Comparison of ENCODE assay signal across 11 cellular contexts in the genomic region with DNA sequence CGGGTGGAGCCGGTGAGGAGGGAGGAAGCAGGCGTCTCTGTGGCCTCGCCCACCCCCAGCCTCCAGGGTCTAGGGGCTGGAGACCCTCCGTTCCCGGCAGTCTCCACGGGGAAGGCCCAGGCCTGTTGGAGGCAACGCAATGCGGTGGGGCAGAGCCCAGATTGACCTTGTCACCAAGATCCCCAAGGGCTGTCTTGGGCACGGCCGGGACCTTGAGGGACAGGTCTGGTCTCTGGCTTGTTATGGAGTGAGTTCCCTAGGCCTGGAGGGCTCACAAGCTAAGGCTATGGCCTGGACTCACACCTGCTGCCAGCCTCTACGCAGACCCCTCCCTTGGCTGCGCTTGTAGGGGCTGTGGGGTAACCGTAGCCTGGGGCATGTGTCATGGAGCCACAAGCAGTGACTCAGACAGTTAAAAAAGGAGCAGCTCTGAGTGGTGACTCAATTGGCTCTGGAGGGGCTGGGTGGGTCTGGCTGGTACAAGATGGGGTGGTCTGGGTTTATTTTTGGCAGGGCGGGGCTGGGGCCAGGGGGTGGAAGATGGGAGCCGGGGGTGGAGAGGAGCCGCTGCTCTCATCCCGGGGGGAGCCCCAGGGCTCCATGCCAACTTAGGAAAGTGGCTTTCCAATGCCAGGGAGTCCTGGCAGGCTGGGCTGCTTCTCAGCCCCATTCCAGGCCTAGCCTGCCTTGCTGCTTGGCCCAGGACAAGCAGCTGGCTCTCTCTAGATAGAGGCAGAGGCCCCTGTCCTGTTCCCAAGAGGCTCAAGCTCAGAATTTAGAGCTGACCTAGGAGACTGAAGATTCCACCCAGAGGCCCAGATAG. TPM values are rescaled to one million over a fixed set of nuclear protein-coding genes. Genes with fewer than 3 reads are reported as not detected.
DNase-seq lines count a peak whose midpoint lies in the region; ATAC-seq, FAIRE-seq and TF ChIP-seq lines count a peak whose summit lies in the region.
"Not testable (repeated sequence)": the region's sequence is repeated elsewhere in the genome, so short reads cannot be mapped to it uniquely, and the experiment has no call there.
"Had no signal": no experiment of that assay in that cellular context is flagged by ENCODE, and none has a peak within 500 bp of the region (broad histone marks: within the 10 kb centered on the region; RNA-seq: fewer than 3 reads in every experiment).

No MANE protein-coding gene starts in this region.

- H2AK5ac ChIP-seq in mesenchymal stem cell (ENCODE audit: low read length, severe bottlenecking): not testable (repeated sequence)

- H3K36me3 Mint-ChIP-seq in astrocyte (ENCODE audit: low read depth, unreplicated experiment): not testable (repeated sequence)

- H4K20me1 ChIP-seq in astrocyte (ENCODE audit: insufficient read depth, low read length): peaks cover 29% of the 10 kb centered on the region

- not testable (repeated sequence) for DNase-seq in A549 (ENCODE audit: low read depth in 1 of 2, low spot score in 1 of 2); SJCRH30; astrocyte (ENCODE audit: low read depth); foreskin keratinocyte; mesenchymal stem cell; gastrocnemius medialis; suprapubic skin (ENCODE audit: low spot score in 2 of 2)
- peak; percentile 25 for DNase-seq in M059J (ENCODE audit: low read depth)

- H3K9ac ChIP-seq in astrocyte (ENCODE audit: low read length) (peak overlapping the region; percentile 60), mesenchymal stem cell (ENCODE audit: low read length) (peak overlapping the region; percentile 51)

- FAIRE-seq in A549 (lab: Jason Lieb, UNC) (peak; percentile 79), astrocyte (lab: Jason Lieb, UNC) (peak; percentile 97)

- H3K9me3 ChIP-seq in A549; SJCRH30 (replicated peaks); astrocyte (ENCODE audit: insufficient read depth, low read depth, low read length); mesenchymal stem cell (ENCODE audit: control insufficient read depth, low read length); gastrocnemius medialis; suprapubic skin: not testable (repeated sequence)

- CTCF ChIA-PET in A549 (lab: Yijun Ruan, JAX): interaction anchor here (1.7 kb wide), 1 partner anchor 98 kb away, joined by 6 read pairs; no protein-coding TSS in a partner anchor

- H2BK15ac ChIP-seq in mesenchymal stem cell (ENCODE audit: low read depth, poor library complexity, severe bottlenecking): peak overlapping the region; percentile 68

- H3K79me1 ChIP-seq in mesenchymal stem cell (replicated peaks; ENCODE audit: low read length, poor library complexity, severe bottlenecking): not testable (repeated sequence)

- peaks cover 43% of the 10 kb centered on the region for H3K79me2 ChIP-seq in astrocyte (ENCODE audit: insufficient read depth, low read length)

- not testable (repeated sequence) for H4K8ac ChIP-seq in mesenchymal stem cell (ENCODE audit: low read length)

- POLR2A ChIA-PET in A549 (lab: Yijun Ruan, JAX): not testable (repeated sequence)

- ATAC-seq in A549 (peak; percentile 36 to 58; a peak in 3 of 6 replicates), foreskin keratinocyte (peak; percentile 74), gastrocnemius medialis (peak; percentile 87 to 92)

- not testable (repeated sequence) for H2BK120ac ChIP-seq in mesenchymal stem cell (ENCODE audit: low read depth, low read length)

- not testable (repeated sequence) for H3K27me3 ChIP-seq in SJCRH30; astrocyte (ENCODE audit: insufficient read depth, low read length); foreskin keratinocyte; mesenchymal stem cell (ENCODE audit: control insufficient read depth in 1 of 2, insufficient read depth in 1 of 2, low read length in 2 of 2); gastrocnemius medialis; suprapubic skin

- peak overlapping the region in 1 of 2 experiments; percentile 42 for H3K4ac ChIP-seq in mesenchymal stem cell (ENCODE audit: low read depth in 1 of 2, low read length in 2 of 2)

- not testable (repeated sequence) for H2BK12ac ChIP-seq in mesenchymal stem cell (ENCODE audit: low read length in 2 of 2)

- intact Hi-C loops in gastrocnemius medialis (cut with DNase I; ENCODE audit: low total_unique reads): not testable (repeated sequence)

- H3K27ac ChIP-seq in A549: peak overlapping the region in 1 of 2 experiments; percentile 77; a peak in 3 of 6 replicates
- H3K27ac ChIP-seq in SJCRH30: peak overlapping the region; percentile 36; the same call in 1 of the 2 replicates
- peak overlapping the region; percentile 58 for H3K27ac ChIP-seq in astrocyte (ENCODE audit: low read depth, low read length)
- peak overlapping the region; percentile 60 for H3K27ac ChIP-seq in foreskin keratinocyte
- H3K27ac ChIP-seq in mesenchymal stem cell (ENCODE audit: low read length, poor library complexity, severe bottlenecking): not testable (repeated sequence)
- H3K27ac ChIP-seq in gastrocnemius medialis: peak overlapping the region; percentile 81 to 94 (median 88)
- H3K27ac ChIP-seq in suprapubic skin: peak overlapping the region; percentile 76

- H3K9me3 Mint-ChIP-seq in astrocyte (ENCODE audit: unreplicated experiment): not testable (repeated sequence)

- not testable (repeated sequence) for H3K4me3 ChIP-seq in A549; SJCRH30; astrocyte (ENCODE audit: insufficient read depth, low read depth, low read length); mesenchymal stem cell (ENCODE audit: insufficient read depth in 1 of 2, low read depth in 1 of 2, low read length in 2 of 2); gastrocnemius medialis; suprapubic skin

- not testable (repeated sequence) for H4K91ac ChIP-seq in mesenchymal stem cell (ENCODE audit: low read length)

- not testable (repeated sequence) for TF ChIP-seq CTCF in A549 (IDR thresholded peaks at IDR 0.05); astrocyte (IDR thresholded peaks at IDR 0.05; ENCODE audit: insufficient read depth, low read depth, low read length); foreskin keratinocyte (conservative IDR thresholded peaks at IDR 0.05); gastrocnemius medialis (IDR thresholded peaks at IDR 0.05 in 4 of 5, conservative IDR thresholded peaks at IDR 0.05 in 1 of 5); suprapubic skin (IDR thresholded peaks at IDR 0.05)

- not testable (repeated sequence) for H3K27ac Mint-ChIP-seq in astrocyte (ENCODE audit: unreplicated experiment)

- peak overlapping the region; percentile 19 to 32 for H3K18ac ChIP-seq in mesenchymal stem cell (ENCODE audit: low read depth in 1 of 2, low read length in 2 of 2)

- in situ Hi-C loops in gastrocnemius medialis (cut with MboI; ENCODE audit: low sequenced_read_pairs in 4 of 4): not testable (repeated sequence)

- TF ChIP-seq EP300 in A549 (IDR thresholded peaks at IDR 0.05); suprapubic skin (IDR thresholded peaks at IDR 0.05): not testable (repeated sequence)

- H3K4me1 Mint-ChIP-seq in astrocyte (ENCODE audit: low read depth, unreplicated experiment): peaks cover 27% of the 10 kb centered on the region

- H3K27me3 Mint-ChIP-seq in astrocyte (ENCODE audit: low read depth, unreplicated experiment): not testable (repeated sequence)

- not testable (repeated sequence) for H3K4me1 ChIP-seq in A549, foreskin keratinocyte
- H3K4me1 ChIP-seq in SJCRH30 (peaks cover 15% of the 10 kb centered on the region), astrocyte (ENCODE audit: insufficient read depth, low read length) (peaks cover 36% of the 10 kb centered on the region), mesenchymal stem cell (ENCODE audit: control insufficient read depth, insufficient read depth, low read depth, low read length) (peaks cover 24% of the 10 kb centered on the region), gastrocnemius medialis (peaks cover 10 to 31% of the 10 kb centered on the region in 2 donors), suprapubic skin (peaks cover 63% of the 10 kb centered on the region)

- WGBS in A549 (ENCODE audit: missing lambda C conversion rate): 53% methylated on average over 7 of the region's 18 CpGs
- no CpG with 5 or more reads among the region's 18 CpGs for WGBS in mesenchymal stem cell
- no CpG with 5 or more reads among the region's 18 CpGs for WGBS in suprapubic skin

- H3K23ac ChIP-seq in mesenchymal stem cell (ENCODE audit: low read length in 2 of 2): not testable (repeated sequence)

- TF ChIP-seq POLR2A in A549 (IDR thresholded peaks at IDR 0.05; ENCODE audit: low read length); gastrocnemius medialis (IDR thresholded peaks at IDR 0.05); suprapubic skin (IDR thresholded peaks at IDR 0.05): not testable (repeated sequence)

- not testable (repeated sequence) for H3K4me3 Mint-ChIP-seq in astrocyte (ENCODE audit: unreplicated experiment)

- H2BK5ac ChIP-seq in mesenchymal stem cell (ENCODE audit: low read depth, low read length, poor library complexity, severe bottlenecking): not testable (repeated sequence)

- not testable (repeated sequence) for H3K36me3 ChIP-seq in SJCRH30; astrocyte (ENCODE audit: insufficient read depth, low read length); mesenchymal stem cell (ENCODE audit: control insufficient read depth in 1 of 2, insufficient read depth in 2 of 2, low read depth in 1 of 2, low read length in 2 of 2); gastrocnemius medialis; suprapubic skin

- H3K14ac ChIP-seq in mesenchymal stem cell (ENCODE audit: low read length in 2 of 2): not testable (repeated sequence)

- H2AFZ ChIP-seq in astrocyte (ENCODE audit: low read depth, low read length); mesenchymal stem cell (ENCODE audit: low read depth, low read length): not testable (repeated sequence)

- TF ChIP-seq RAD21 in A549 (conservative IDR thresholded peaks at IDR 0.05 in 1 of 2, IDR thresholded peaks at IDR 0.05 in 1 of 2): not testable (repeated sequence)

- not testable (repeated sequence) for H3K4me2 ChIP-seq in A549; mesenchymal stem cell (ENCODE audit: low read length, poor library complexity, severe bottlenecking)
- H3K4me2 ChIP-seq in astrocyte (ENCODE audit: low read length): peak overlapping the region; percentile 26

RNA-seq across cellular contexts. Expression of gene CSPG4, which starts 9.0 kb away (rescaled TPM):
- polyA plus RNA-seq in A549 (2011; rRNA removed): 0.01 TPM in 2 replicates
- 0.01 and 0.03 TPM in 2 replicates for polyA plus RNA-seq in A549 (2012; cell fraction: cytosol; rRNA removed)
- 0.05 and 0.12 TPM in 2 replicates for polyA plus RNA-seq in A549 (2012; cell fraction: nucleus; rRNA removed)
- 0.01 to 0.06 TPM (median 0.04 TPM) in 3 replicates for polyA plus RNA-seq in A549 (2017; fragmentation: RNase III; extraction: RNeasy Plus Mini Kit Qiagen cat#74134 plus additional on column Dnase treatment)
- polyA minus RNA-seq in A549 (2011; rRNA and poly(A)+ RNA removed): not detected in 2 replicates
- 3.4 and 8.2 TPM in 2 replicates for total RNA-seq in M059J (2014; rRNA removed; shearing (Covaris generic))
- total RNA-seq in SJCRH30 (2014; rRNA removed; shearing (Covaris generic)): 10.4 and 11.1 TPM in 2 replicates
- total RNA-seq in astrocyte: 26.9 and 47.8 TPM in 2 replicates
- total RNA-seq in foreskin keratinocyte: 6.0 and 13.3 TPM in 2 replicates
- polyA plus RNA-seq in foreskin keratinocyte: 2.7 and 5.1 TPM in 2 replicates
- 12.4 TPM for polyA plus RNA-seq in mesenchymal stem cell (2013, experiment 1 of 2)
- polyA plus RNA-seq in mesenchymal stem cell (2013, experiment 2 of 2): 11.3 TPM
- 100 to 1,000 TPM in 2 of 4 donors, 10 to 100 TPM in 2; 38.2 to 145 (median 88.5) TPM for total RNA-seq in gastrocnemius medialis
- total RNA-seq in suprapubic skin: 10 to 100 TPM; 12.8 to 19.7 (median 14.0) TPM
- total RNA-seq: activated naive CD4-positive, alpha-beta T cell treated with anti-CD3 and anti-CD28 coated beads for 36 hours; CD4-positive, alpha-beta memory T cell had no signal
- polyA plus RNA-seq: CD4-positive, alpha-beta memory T cell; IgD-negative memory B cell had no signal

RNA-seq across cellular contexts. Expression of gene SNX33, which starts 55.9 kb away (rescaled TPM):
- 8.4 and 10.7 TPM in 2 replicates for polyA plus RNA-seq in A549 (2011; rRNA removed)
- polyA plus RNA-seq in A549 (2012; cell fraction: cytosol; rRNA removed): 5.3 and 7.3 TPM in 2 replicates
- polyA plus RNA-seq in A549 (2012; cell fraction: nucleus; rRNA removed): 9.0 and 10.2 TPM in 2 replicates
- polyA plus RNA-seq in A549 (2017; fragmentation: RNase III; extraction: RNeasy Plus Mini Kit Qiagen cat#74134 plus additional on column Dnase treatment): 8.1 to 11.6 TPM (median 11.2 TPM) in 3 replicates
- 19.7 and 21.2 TPM in 2 replicates for polyA minus RNA-seq in A549 (2011; rRNA and poly(A)+ RNA removed)
- total RNA-seq in M059J (2014; rRNA removed; shearing (Covaris generic)): 8.2 and 10.6 TPM in 2 replicates
- 7.4 and 8.3 TPM in 2 replicates for total RNA-seq in SJCRH30 (2014; rRNA removed; shearing (Covaris generic))
- total RNA-seq in astrocyte: 22.3 and 25.6 TPM in 2 replicates
- 26.7 and 28.9 TPM in 2 replicates for total RNA-seq in foreskin keratinocyte
- 26.2 and 28.3 TPM in 2 replicates for polyA plus RNA-seq in foreskin keratinocyte
- 23.0 TPM for polyA plus RNA-seq in mesenchymal stem cell (2013, experiment 1 of 2)
- 22.6 TPM for polyA plus RNA-seq in mesenchymal stem cell (2013, experiment 2 of 2)
- 1 to 10 TPM; 4.9 to 6.7 (median 5.5) TPM for total RNA-seq in gastrocnemius medialis
- total RNA-seq in suprapubic skin: 10 to 100 TPM; 32.1 to 59.7 (median 49.5) TPM
